ENCODE assay signal across 20 cellular contexts in the genomic region with DNA sequence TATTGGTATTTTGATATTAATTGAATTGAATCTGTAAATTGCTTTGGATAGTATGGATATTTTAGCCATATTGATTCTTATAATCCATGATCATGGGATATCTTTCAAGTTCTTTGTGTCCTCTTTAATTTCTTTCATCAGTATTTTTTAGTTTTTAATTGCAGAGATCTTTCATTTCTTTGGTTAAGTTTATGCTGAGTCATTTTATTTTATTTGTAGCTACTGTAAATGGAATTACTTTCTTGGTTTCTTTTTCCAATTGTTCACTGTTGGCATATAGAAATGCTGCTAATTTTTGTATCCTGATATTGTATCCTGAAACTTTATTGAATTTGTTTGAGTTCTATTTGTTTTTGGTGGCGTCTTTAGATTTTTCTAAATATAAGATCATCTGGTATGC.
A peak's percentile ranks its signal among the peaks of the same experiment; 100 is the strongest.
DNase-seq lines count a peak whose midpoint lies in the region; ATAC-seq, FAIRE-seq and TF ChIP-seq lines count a peak whose summit lies in the region.
"Had no signal": no experiment of that assay in that cellular context is flagged by ENCODE, and none has a peak within 500 bp of the region (broad histone marks: within the 10 kb centered on the region; RNA-seq: fewer than 3 reads in every experiment).

No MANE protein-coding gene starts in this region.

- no peaks in the 10 kb centered on the region for H3K27me3 Mint-ChIP-seq in GM23338 (ENCODE audit: insufficient read depth, low read depth, poor library complexity)

- H3K27ac ChIP-seq in A549 (no peak overlapping the region), GM23338 (ENCODE audit: low read depth) (no peak overlapping the region)
- H3K27ac ChIP-seq: GM23248 had no signal

- H3F3A ChIP-seq in GM23338 (replicated peaks; ENCODE audit: low read depth): no peaks in the 10 kb centered on the region

- no peaks in the 10 kb centered on the region for H3K9me2 ChIP-seq in GM23338 (ENCODE audit: insufficient read depth)

- POLR2A ChIA-PET in A549 (lab: Yijun Ruan, JAX): no interaction called here

- H3K27ac Mint-ChIP-seq in GM23338: peak overlapping the region; percentile 47
- H3K27ac Mint-ChIP-seq: CD4-positive, alpha-beta memory T cell; HFFc6 had no signal

- H3K4me1 ChIP-seq in A549 (no peaks in the 10 kb centered on the region), GM23338 (ENCODE audit: insufficient read depth) (peaks cover 1% of the 10 kb centered on the region; the same call in 1 of the 2 replicates)
- H3K4me1 ChIP-seq: HAP-1 had no signal

- intact Hi-C loops in left colon (cut with DNase I, micrococcal nuclease): no loop called here

- no peak for ATAC-seq in A549
- ATAC-seq in GM23338: no peak
- no peak for ATAC-seq in left colon
- no peak for ATAC-seq in GM18909 (IDR thresholded peaks at IDR 0.05; ENCODE audit: poor library complexity, unreplicated experiment)
- ATAC-seq in HG02798 (IDR thresholded peaks at IDR 0.05; ENCODE audit: poor library complexity, unreplicated experiment): no peak

- no peaks in the 10 kb centered on the region for H3K36me3 ChIP-seq in GM23338 (ENCODE audit: insufficient read depth)
- H3K36me3 ChIP-seq: HAP-1 had no signal

- H3K9me3 ChIP-seq in A549: no peaks in the 10 kb centered on the region
- H3K9me3 ChIP-seq: HAP-1 had no signal

- TF ChIP-seq POLR2A in A549 (IDR thresholded peaks at IDR 0.05; ENCODE audit: low read length): no peak

- no peaks in the 10 kb centered on the region for H4K20me1 ChIP-seq in GM23338 (replicated peaks; ENCODE audit: insufficient read depth)

- H3K4me3 ChIP-seq in A549 (no peak overlapping the region), GM23338 (no peak overlapping the region)
- H3K4me3 ChIP-seq: GM23248, HAP-1 had no signal

- no peak for TF ChIP-seq RAD21 in A549 (conservative IDR thresholded peaks at IDR 0.05 in 1 of 2, IDR thresholded peaks at IDR 0.05 in 1 of 2)

- 55% methylated on average over 1 of the region's 1 CpG for WGBS in A549 (ENCODE audit: missing lambda C conversion rate)

- no peaks in the 10 kb centered on the region for H3K79me2 ChIP-seq in GM23338 (replicated peaks; ENCODE audit: insufficient read depth)

- no peak overlapping the region for H3K4me3 Mint-ChIP-seq in GM23338
- H3K4me3 Mint-ChIP-seq: CD4-positive, alpha-beta memory T cell; HFFc6 had no signal

- H3K27me3 ChIP-seq in GM23338 (ENCODE audit: insufficient read depth): no peaks in the 10 kb centered on the region

- peaks cover 22% of the 10 kb centered on the region for H3K9me3 Mint-ChIP-seq in GM23338

- no peak for FAIRE-seq in A549 (lab: Jason Lieb, UNC)
- peak; percentile 21 for FAIRE-seq in colon (lab: Jason Lieb, UNC)
- FAIRE-seq: G401.6, GM12892, GM19239, H54 had no signal

- H3K4me2 ChIP-seq in A549 (no peak overlapping the region), GM23338 (no peak overlapping the region)

- TF ChIP-seq EP300 in A549 (IDR thresholded peaks at IDR 0.05): no peak

- peaks cover 25% of the 10 kb centered on the region for H3K36me3 Mint-ChIP-seq in GM23338 (ENCODE audit: low read depth)
- H3K36me3 Mint-ChIP-seq: CD4-positive, alpha-beta memory T cell had no signal

- CTCF ChIA-PET in A549 (lab: Yijun Ruan, JAX): no interaction called here

- DNase-seq in A549 (ENCODE audit: low read depth in 1 of 2, low spot score in 1 of 2) (no peak), GM23338 (ENCODE audit: low spot score) (no peak), left colon (no peak)
- DNase-seq: 8988T; C1 segment of cervical spinal cord; Calu3; CD4-positive, alpha-beta memory T cell; COR-L47; DMS153; DND-41; GM23248; HFFc6 had no signal

- peaks cover 4% of the 10 kb centered on the region for H3K4me1 Mint-ChIP-seq in GM23338
- H3K4me1 Mint-ChIP-seq: CD4-positive, alpha-beta memory T cell had no signal

- no peak overlapping the region for H2AFZ ChIP-seq in GM23338
- H2AFZ ChIP-seq: GM23248 had no signal

- TF ChIP-seq CTCF in A549 (IDR thresholded peaks at IDR 0.05): no peak
- no peak for TF ChIP-seq CTCF in GM23338 (conservative IDR thresholded peaks at IDR 0.05; ENCODE audit: low read depth in 2 of 2)

TF ChIP-seq in A549, 52 proteins besides CTCF, POLR2A, EP300 and RAD21:
- TF ChIP-seq, protein P1, sequence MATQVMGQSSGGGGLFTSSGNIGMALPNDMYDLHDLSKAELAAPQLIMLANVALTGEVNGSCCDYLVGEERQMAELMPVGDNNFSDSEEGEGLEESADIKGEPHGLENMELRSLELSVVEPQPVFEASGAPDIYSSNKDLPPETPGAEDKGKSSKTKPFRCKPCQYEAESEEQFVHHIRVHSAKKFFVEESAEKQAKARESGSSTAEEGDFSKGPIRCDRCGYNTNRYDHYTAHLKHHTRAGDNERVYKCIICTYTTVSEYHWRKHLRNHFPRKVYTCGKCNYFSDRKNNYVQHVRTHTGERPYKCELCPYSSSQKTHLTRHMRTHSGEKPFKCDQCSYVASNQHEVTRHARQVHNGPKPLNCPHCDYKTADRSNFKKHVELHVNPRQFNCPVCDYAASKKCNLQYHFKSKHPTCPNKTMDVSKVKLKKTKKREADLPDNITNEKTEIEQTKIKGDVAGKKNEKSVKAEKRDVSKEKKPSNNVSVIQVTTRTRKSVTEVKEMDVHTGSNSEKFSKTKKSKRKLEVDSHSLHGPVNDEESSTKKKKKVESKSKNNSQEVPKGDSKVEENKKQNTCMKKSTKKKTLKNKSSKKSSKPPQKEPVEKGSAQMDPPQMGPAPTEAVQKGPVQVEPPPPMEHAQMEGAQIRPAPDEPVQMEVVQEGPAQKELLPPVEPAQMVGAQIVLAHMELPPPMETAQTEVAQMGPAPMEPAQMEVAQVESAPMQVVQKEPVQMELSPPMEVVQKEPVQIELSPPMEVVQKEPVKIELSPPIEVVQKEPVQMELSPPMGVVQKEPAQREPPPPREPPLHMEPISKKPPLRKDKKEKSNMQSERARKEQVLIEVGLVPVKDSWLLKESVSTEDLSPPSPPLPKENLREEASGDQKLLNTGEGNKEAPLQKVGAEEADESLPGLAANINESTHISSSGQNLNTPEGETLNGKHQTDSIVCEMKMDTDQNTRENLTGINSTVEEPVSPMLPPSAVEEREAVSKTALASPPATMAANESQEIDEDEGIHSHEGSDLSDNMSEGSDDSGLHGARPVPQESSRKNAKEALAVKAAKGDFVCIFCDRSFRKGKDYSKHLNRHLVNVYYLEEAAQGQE (IDR thresholded peaks at IDR 0.05): no peak
- TF ChIP-seq SREBF2 (IDR thresholded peaks at IDR 0.05) (no peak), MAFK (IDR thresholded peaks at IDR 0.05; ENCODE audit: partially characterized antibody) (peak; percentile 68)

TF ChIP-seq in GM23338, 12 proteins besides CTCF, POLR2A, EP300 and RAD21:
- TF ChIP-seq JUNB (IDR thresholded peaks at IDR 0.05; ENCODE audit: unreplicated experiment): no peak
